8 cellular contexts compared by ENCODE assay signal in genomic region chr16:4307215-4308037, GRCh38. TPM values are rescaled to one million over a fixed set of nuclear protein-coding genes. Genes with fewer than 3 reads are reported as not detected.
DNase-seq lines count a peak whose midpoint lies in the region; ATAC-seq, FAIRE-seq and TF ChIP-seq lines count a peak whose summit lies in the region.

No MANE protein-coding gene starts in this region.

- H3K27ac ChIP-seq in GM12878 (ENCODE audit: control insufficient read depth, insufficient read depth) (peak overlapping the region; percentile 87), iPS DF 6.9 (ENCODE audit: low read length) (no peak overlapping the region), sigmoid colon (peak overlapping the region; percentile 82 to 90 (median 86))

- DNase-seq in GM13977 (ENCODE audit: low spot score) (peak; percentile 99), NCI-H1436 treated with DMSO at 0.1 percent for 48 hours (lab: John Stamatoyannopoulos, UW) (peak; percentile 76), T1000 (lab: John Stamatoyannopoulos, UW) (peak; percentile 98), GM12878 (ENCODE audit: low read depth, low spot score) (peak; percentile 72), iPS DF 6.9 (ENCODE audit: low read depth, low spot score) (peak; percentile 79), sigmoid colon (peak; percentile 97), D341Med (ENCODE audit: low spot score) (no peak)

- no peak for TF ChIP-seq RAD21 in GM12878 (IDR thresholded peaks at IDR 0.05; ENCODE audit: insufficient read depth, low read depth, low read length)

- peak overlapping the region; percentile 84 for H3K4me2 ChIP-seq in GM12878 (ENCODE audit: control insufficient read depth, insufficient read depth)

- peak overlapping the region; percentile 94 for H3K4me3 ChIP-seq in GM12878
- H3K4me3 ChIP-seq in iPS DF 6.9 (ENCODE audit: low read length): peak overlapping the region; percentile 74
- H3K4me3 ChIP-seq in sigmoid colon: peak overlapping the region; percentile 23 to 56 (median 48)

- peak; percentile 92 for ATAC-seq in HG02678 (IDR thresholded peaks at IDR 0.05; ENCODE audit: unreplicated experiment)
- ATAC-seq in GM12878: peak; percentile 92

- TF ChIP-seq CTCF in GM13977 (IDR thresholded peaks at IDR 0.05; ENCODE audit: extremely low read depth, insufficient read depth, missing control alignments): no peak
- no peak for TF ChIP-seq CTCF in GM12878 (IDR thresholded peaks at IDR 0.05 in 2 of 3, conservative IDR thresholded peaks at IDR 0.05 in 1 of 3; ENCODE audit: control insufficient read depth in 2 of 3, extremely low read depth in 1 of 3, insufficient read depth in 1 of 3, low read depth in 3 of 3, low read length in 3 of 3)
- no peak for TF ChIP-seq CTCF in sigmoid colon (IDR thresholded peaks at IDR 0.05)

- peaks cover 24% of the 10 kb centered on the region for H3K79me2 ChIP-seq in GM12878 (ENCODE audit: control insufficient read depth, insufficient read depth, low read length)

- H3K36me3 ChIP-seq in GM12878 (ENCODE audit: control insufficient read depth in 2 of 2, insufficient read depth in 2 of 2, low read length in 1 of 2) (peaks cover 2 to 3% of the 10 kb centered on the region in 2 experiments; a peak in 2 of 4 replicates), iPS DF 6.9 (ENCODE audit: control insufficient read depth, insufficient read depth, low read length) (no peaks in the 10 kb centered on the region), sigmoid colon (no peaks in the 10 kb centered on the region)

- H3K27me3 ChIP-seq in GM12878 (replicated peaks in 1 of 2; ENCODE audit: control insufficient read depth in 2 of 2, insufficient read depth in 2 of 2, low read length in 1 of 2) (no peaks in the 10 kb centered on the region), iPS DF 6.9 (ENCODE audit: control insufficient read depth, insufficient read depth, low read length) (no peaks in the 10 kb centered on the region), sigmoid colon (no peaks in the 10 kb centered on the region)

- no peaks in the 10 kb centered on the region for H4K20me1 ChIP-seq in GM12878 (ENCODE audit: control insufficient read depth, insufficient read depth)

- CTCF ChIA-PET in GM12878 (lab: Yijun Ruan, JAX): interaction anchor here (0.6 to 7.8 kb wide), 12 partner anchors 7 to 651 kb away, joined by 3 to 140 read pairs (median 4); no protein-coding TSS in a partner anchor

- TF ChIP-seq EP300 in GM12878 (IDR thresholded peaks at IDR 0.05; ENCODE audit: borderline replicate concordance in 1 of 2, control insufficient read depth in 1 of 2, low read depth in 2 of 2, low read length in 2 of 2): no peak
- TF ChIP-seq EP300 in sigmoid colon (IDR thresholded peaks at IDR 0.05): peak in 2 of 4 donors; percentile 45 to 47

- POLR2A ChIA-PET in GM12878 (lab: Charles Lee): interaction anchor here (0.6 to 4.4 kb wide), 7 partner anchors 10 to 229 kb away, joined by 3 to 17 read pairs (median 4); partner anchors contain the start of genes GLIS2, HMOX2 and PAM16

- TF ChIP-seq POLR2A in GM12878 (IDR thresholded peaks at IDR 0.05; ENCODE audit: low read depth, low read length): peak; percentile 84
- TF ChIP-seq POLR2A in sigmoid colon (IDR thresholded peaks at IDR 0.05): no peak

- no peaks in the 10 kb centered on the region for H3K9me3 ChIP-seq in GM12878 (replicated peaks; ENCODE audit: control insufficient read depth, insufficient read depth, low read length)
- no peaks in the 10 kb centered on the region for H3K9me3 ChIP-seq in iPS DF 6.9 (ENCODE audit: control insufficient read depth, insufficient read depth, low read length)
- no peaks in the 10 kb centered on the region for H3K9me3 ChIP-seq in sigmoid colon

- H3K4me1 ChIP-seq in GM12878 (ENCODE audit: control insufficient read depth, insufficient read depth, low read length) (peaks cover 13% of the 10 kb centered on the region), iPS DF 6.9 (ENCODE audit: control insufficient read depth, insufficient read depth, low read length) (peaks cover 7% of the 10 kb centered on the region), sigmoid colon (peaks cover 0 to 23% (median 23%) of the 10 kb centered on the region in 4 donors)

- peak; percentile 41 for FAIRE-seq in GM12878 (lab: Jason Lieb, UNC)

- under 1% methylated on average over 57 of the region's 68 CpGs for WGBS in GM12878 (ENCODE audit: insufficient coverage, insufficient replicate concordance, low lambda C conversion rate, missing lambda C conversion rate)
- WGBS in iPS DF 6.9 (ENCODE audit: insufficient coverage, insufficient read length): no CpG with 5 or more reads among the region's 68 CpGs
- 5 to 9% methylated on average over 68 of the region's 68 CpGs for WGBS in sigmoid colon, 2 donors

- in situ Hi-C loops in GM13977 (cut with MboI; ENCODE audit: low pct_unique_long_range_greater_than_20kb, low sequenced_read_pairs, unreplicated experiment): no loop called here
- in situ Hi-C loops in GM12878 (cut with MboI): no loop called here

- RAD21 ChIA-PET in GM12878 (lab: Charles Lee; ENCODE audit: unreplicated experiment): interaction anchor here (1.0 to 7.0 kb wide), 6 partner anchors 10 to 107 kb away, joined by 4 to 68 read pairs (median 6); no protein-coding TSS in a partner anchor

- peak overlapping the region; percentile 92 for H2AFZ ChIP-seq in GM12878 (ENCODE audit: control insufficient read depth, low read depth, low read length)

- intact Hi-C loops in GM12878 (cut with micrococcal nuclease; ENCODE audit: unreplicated experiment): loop anchor here (2.0 to 5.0 kb wide), 4 partner anchors 23 to 650 kb away; partner anchors contain the start of genes SEC14L5 and TFAP4
- intact Hi-C loops in sigmoid colon (cut with DNase I): loop anchor here (2.0 kb wide), 1 partner anchor 21 kb away; no protein-coding TSS in a partner anchor

- no TSS peak for BruUV-seq in GM12878 (replicated peaks; lab: Mats Ljungman, UMichigan)

- SMC1A ChIA-PET in GM12878 (lab: Charles Lee; ENCODE audit: uncharacterized antibody, unreplicated experiment): interaction anchor here (1.0 to 7.6 kb wide), 4 partner anchors 17 to 44 kb away, joined by 3 to 62 read pairs (median 12); no protein-coding TSS in a partner anchor

- H3K9ac ChIP-seq in GM12878 (ENCODE audit: control insufficient read depth, insufficient read depth, low read length): peak overlapping the region; percentile 95

RNA-seq across cellular contexts. Expression of gene GLIS2, which starts 8.4 kb away (rescaled TPM):
- 1.1 and 1.2 TPM in 2 replicates for total RNA-seq in GM12878 (2013; cell fraction: nucleolus; rRNA removed)
- total RNA-seq in GM12878 (2014; rRNA removed) (0.06 TPM in 1 of 2 replicates, not detected in the other), GM12878 (2014; rRNA removed; fragmentation: Illumina TruSeq; extraction: Trizol) (not detected in 2 replicates), GM12878 (2021) (0.51 and 0.61 TPM in 2 replicates), sigmoid colon (10 to 100 TPM in 1 of 4 donors, 1 to 10 TPM in 3; 5.4 to 11.9 (median 5.7) TPM)
- 0.16 TPM for polyA plus RNA-seq in GM12878 (2011; ENCODE audit: low read depth)
- polyA plus RNA-seq in GM12878 (2011; rRNA removed) (0.37 and 0.64 TPM in 2 replicates), GM12878 (2014; fragmentation: Illumina TruSeq; extraction: Trizol) (0.03 TPM in 1 of 2 replicates, not detected in the other), GM12878 (2014; fragmentation: Nextera tagmentation; extraction: Ambion mirVana) (not detected), GM12878 (2014; rRNA removed) (0.14 and 0.25 TPM in 2 replicates), GM12878 (2016; fragmentation: Nextera tagmentation; extraction: Ambion mirVana) (under 1 TPM in 1 of 2 experiments, not detected in 1; 0.21 TPM), sigmoid colon (1 to 10 TPM in 2 of 3 donors, under 1 TPM in 1; 0.69 to 4.0 (median 1.8) TPM)
- 1.1 and 1.5 TPM in 2 replicates for polyA plus RNA-seq in GM12878 (2011; cell fraction: cytosol; rRNA removed)
- polyA plus RNA-seq in GM12878 (2011; cell fraction: nucleus; rRNA removed): 5.1 and 6.2 TPM in 2 replicates
- polyA plus RNA-seq in GM12878 (2012): 0.67 and 0.83 TPM in 2 replicates
- polyA minus RNA-seq in GM12878 (2011; rRNA and poly(A)+ RNA removed): 0.88 and 2.1 TPM in 2 replicates
- polyA minus RNA-seq in GM12878 (2011; cell fraction: cytosol; rRNA and poly(A)+ RNA removed): 2.7 and 3.5 TPM in 2 replicates
- 0.73 and 1.6 TPM in 2 replicates for polyA minus RNA-seq in GM12878 (2011; cell fraction: nucleus; rRNA and poly(A)+ RNA removed)

RNA-seq across cellular contexts. Expression of gene TFAP4, which starts 34.6 kb away (rescaled TPM):
- total RNA-seq in GM12878 (2013; cell fraction: nucleolus; rRNA removed): 10.7 and 12.2 TPM in 2 replicates
- total RNA-seq in GM12878 (2014; rRNA removed) (14.8 and 19.9 TPM in 2 replicates), GM12878 (2014; rRNA removed; fragmentation: Illumina TruSeq; extraction: Trizol) (10.0 and 11.9 TPM in 2 replicates), GM12878 (2021) (25.2 and 26.0 TPM in 2 replicates), sigmoid colon (1 to 10 TPM; 3.2 to 3.9 (median 3.6) TPM)
- 3.7 TPM for polyA plus RNA-seq in GM12878 (2011; ENCODE audit: low read depth)
- polyA plus RNA-seq in GM12878 (2011; rRNA removed) (3.0 and 9.8 TPM in 2 replicates), GM12878 (2014; fragmentation: Illumina TruSeq; extraction: Trizol) (2.8 and 7.0 TPM in 2 replicates), GM12878 (2014; fragmentation: Nextera tagmentation; extraction: Ambion mirVana) (under 1 TPM; 0.14 to 0.27 TPM), GM12878 (2014; rRNA removed) (18.2 and 24.8 TPM in 2 replicates), GM12878 (2016; fragmentation: Nextera tagmentation; extraction: Ambion mirVana) (1 to 10 TPM; 4.2 to 4.7 TPM), sigmoid colon (10 to 100 TPM in 1 of 3 donors, 1 to 10 TPM in 2; 2.3 to 11.7 (median 4.8) TPM)
- 6.1 and 10.7 TPM in 2 replicates for polyA plus RNA-seq in GM12878 (2011; cell fraction: cytosol; rRNA removed)
- 13.3 and 20.0 TPM in 2 replicates for polyA plus RNA-seq in GM12878 (2011; cell fraction: nucleus; rRNA removed)
- polyA plus RNA-seq in GM12878 (2012): 9.6 and 10.1 TPM in 2 replicates
- 19.7 and 30.8 TPM in 2 replicates for polyA minus RNA-seq in GM12878 (2011; rRNA and poly(A)+ RNA removed)
- 9.9 and 13.9 TPM in 2 replicates for polyA minus RNA-seq in GM12878 (2011; cell fraction: cytosol; rRNA and poly(A)+ RNA removed)
- 6.2 and 10.3 TPM in 2 replicates for polyA minus RNA-seq in GM12878 (2011; cell fraction: nucleus; rRNA and poly(A)+ RNA removed)

RNA-seq across cellular contexts. Expression of gene PAM16, which starts 43.7 kb away (rescaled TPM):
- 21.2 and 24.9 TPM in 2 replicates for total RNA-seq in GM12878 (2013; cell fraction: nucleolus; rRNA removed)
- total RNA-seq in GM12878 (2014; rRNA removed) (50.2 and 55.4 TPM in 2 replicates), GM12878 (2014; rRNA removed; fragmentation: Illumina TruSeq; extraction: Trizol) (17.8 and 18.5 TPM in 2 replicates), GM12878 (2021) (54.9 and 61.6 TPM in 2 replicates), sigmoid colon (10 to 100 TPM; 36.7 to 52.7 (median 43.6) TPM)
- 39.3 TPM for polyA plus RNA-seq in GM12878 (2011; ENCODE audit: low read depth)
- polyA plus RNA-seq in GM12878 (2011; rRNA removed) (22.5 and 32.8 TPM in 2 replicates), GM12878 (2014; fragmentation: Illumina TruSeq; extraction: Trizol) (8.4 and 20.7 TPM in 2 replicates), GM12878 (2014; fragmentation: Nextera tagmentation; extraction: Ambion mirVana) (10 to 100 TPM; 20.8 to 48.1 TPM), GM12878 (2014; rRNA removed) (94.3 and 100 TPM in 2 replicates), GM12878 (2016; fragmentation: Nextera tagmentation; extraction: Ambion mirVana) (10 to 100 TPM; 72.8 to 78.7 TPM), sigmoid colon (10 to 100 TPM; 36.0 to 57.0 (median 49.0) TPM)
- 58.1 and 79.3 TPM in 2 replicates for polyA plus RNA-seq in GM12878 (2011; cell fraction: cytosol; rRNA removed)
- 47.2 and 67.5 TPM in 2 replicates for polyA plus RNA-seq in GM12878 (2011; cell fraction: nucleus; rRNA removed)
- 37.2 and 40.1 TPM in 2 replicates for polyA plus RNA-seq in GM12878 (2012)
- polyA minus RNA-seq in GM12878 (2011; rRNA and poly(A)+ RNA removed): 8.5 and 14.6 TPM in 2 replicates
- polyA minus RNA-seq in GM12878 (2011; cell fraction: cytosol; rRNA and poly(A)+ RNA removed): 7.2 and 14.3 TPM in 2 replicates
- polyA minus RNA-seq in GM12878 (2011; cell fraction: nucleus; rRNA and poly(A)+ RNA removed): 5.3 and 10.8 TPM in 2 replicates
